In the genomic region with DNA sequence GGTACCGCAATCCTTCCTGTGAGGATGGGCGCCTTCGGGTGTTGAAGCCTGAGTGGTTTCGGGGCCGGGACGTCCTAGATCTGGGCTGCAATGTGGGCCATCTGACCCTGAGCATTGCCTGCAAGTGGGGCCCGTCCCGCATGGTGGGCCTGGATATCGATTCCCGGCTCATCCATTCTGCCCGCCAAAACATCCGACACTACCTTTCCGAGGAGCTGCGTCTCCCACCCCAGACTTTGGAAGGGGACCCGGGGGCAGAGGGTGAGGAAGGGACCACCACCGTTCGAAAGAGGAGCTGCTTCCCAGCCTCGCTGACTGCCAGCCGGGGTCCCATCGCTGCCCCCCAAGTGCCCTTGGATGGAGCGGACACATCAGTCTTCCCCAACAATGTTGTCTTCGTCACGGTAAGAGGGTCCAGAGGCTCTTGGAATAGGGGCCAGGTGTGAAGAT, we compare ENCODE assay signal across 9 cellular contexts. TPM values are rescaled to one million over a fixed set of nuclear protein-coding genes. Genes with fewer than 3 reads are reported as not detected.
DNase-seq lines count a peak whose midpoint lies in the region; ATAC-seq and TF ChIP-seq lines count a peak whose summit lies in the region.
"Had no signal": no experiment of that assay in that cellular context is flagged by ENCODE, and none has a peak within 500 bp of the region (broad histone marks: within the 10 kb centered on the region; RNA-seq: fewer than 3 reads in every experiment).

No MANE protein-coding gene starts in this region.

- H2BK20ac ChIP-seq in IMR-90 (ENCODE audit: low read depth, low read length) = no peak overlapping the region

- TF ChIP-seq RAD21 in IMR-90 (IDR thresholded peaks at IDR 0.05; ENCODE audit: low read length) = no peak

- H3K9me3 Mint-ChIP-seq in naive thymus-derived CD8-positive, alpha-beta T cell = peaks cover 0 to 6% (median 0%) of the 10 kb centered on the region in 9 donors

- dilution Hi-C loops in IMR-90 (cut with HindIII; ENCODE audit: low sequenced_read_pairs, unreplicated experiment) = no loop called here

- H3K14ac ChIP-seq in IMR-90 (replicated peaks; ENCODE audit: low read depth, low read length) = no peak overlapping the region

- H4K5ac ChIP-seq in IMR-90 (ENCODE audit: low read depth, low read length) = no peak overlapping the region

- H3K27ac ChIP-seq in AG04450 (ENCODE audit: low read depth, low read length) (no peak overlapping the region), IMR-90 (ENCODE audit: insufficient read depth, low read length) (no peak overlapping the region)

- peaks cover 15 to 56% of the 10 kb centered on the region in 2 experiments for H3K79me1 ChIP-seq in IMR-90 (ENCODE audit: low read depth in 1 of 2, low read length in 2 of 2)

- H3K18ac ChIP-seq in IMR-90 (ENCODE audit: low read depth, low read length) = no peak overlapping the region

- H3K9me1 ChIP-seq in IMR-90 (ENCODE audit: insufficient read depth, low read length) = peaks cover 13% of the 10 kb centered on the region

- no peak overlapping the region for H4K91ac ChIP-seq in IMR-90 (ENCODE audit: insufficient read depth, low read depth, low read length)

- H2AK9ac ChIP-seq in IMR-90 (replicated peaks; ENCODE audit: low read depth, low read length, poor library complexity) = peak overlapping the region; percentile 70

- H2AFZ ChIP-seq in IMR-90 (replicated peaks; ENCODE audit: low read length, poor library complexity) = no peak overlapping the region

- no peak overlapping the region; a peak in 1 of 4 replicates for H4K8ac ChIP-seq in IMR-90 (ENCODE audit: low read depth in 2 of 2, low read length in 2 of 2)

- no peak overlapping the region for H2BK5ac ChIP-seq in IMR-90 (ENCODE audit: low read depth, low read length, poor library complexity, severe bottlenecking)

- in situ Hi-C loops in IMR-90 (cut with MboI; ENCODE audit: low sequenced_read_pairs) = loop anchor here (25.0 kb wide), 1 partner anchor 681 kb away; no protein-coding TSS in a partner anchor

- H3K9ac ChIP-seq in IMR-90 (ENCODE audit: low read depth, low read length) = no peak overlapping the region

- peaks cover 0 to 11% (median 0%) of the 10 kb centered on the region in 5 donors for H3K27me3 Mint-ChIP-seq in naive thymus-derived CD8-positive, alpha-beta T cell

- H3K9me3 ChIP-seq in AG04450 (ENCODE audit: control insufficient read depth, insufficient read depth, low read length) (peaks cover 5% of the 10 kb centered on the region; the same call in 1 of the 2 replicates), IMR-90 (ENCODE audit: control insufficient read depth, insufficient read depth, low read length) (no peaks in the 10 kb centered on the region)

- no peak overlapping the region for H2BK15ac ChIP-seq in IMR-90 (ENCODE audit: low read depth, low read length)

- no peak overlapping the region for H2BK120ac ChIP-seq in IMR-90 (ENCODE audit: low read depth, low read length)

- peak overlapping the region; percentile 4; the same call in 1 of the 2 replicates for H2AK5ac ChIP-seq in IMR-90 (ENCODE audit: low read depth, low read length)

- WGBS in IMR-90 (ENCODE audit: extremely low coverage in 2 of 2, insufficient read length in 1 of 2), 2 experiments = 94% methylated on average over 12 of the region's 23 CpGs; no CpG with 5 or more reads in 1 of the 2 experiments

- peaks cover 13% of the 10 kb centered on the region for H4K20me1 ChIP-seq in IMR-90 (ENCODE audit: insufficient read depth, low read length)

- H3K4me1 Mint-ChIP-seq in naive thymus-derived CD8-positive, alpha-beta T cell = peaks cover 32 to 71% (median 64%) of the 10 kb centered on the region in 4 donors

- no peaks in the 10 kb centered on the region for H3K27me3 ChIP-seq in AG04450 (ENCODE audit: control insufficient read depth, insufficient read depth, low read length)
- H3K27me3 ChIP-seq in IMR-90 (ENCODE audit: control insufficient read depth, insufficient read depth, low read length) = no peaks in the 10 kb centered on the region

- peaks cover 28% of the 10 kb centered on the region for H3K36me3 ChIP-seq in IMR-90 (ENCODE audit: control insufficient read depth, insufficient read depth, low read length)

- peaks cover 5 to 39% (median 9%) of the 10 kb centered on the region in 3 donors for H3K36me3 Mint-ChIP-seq in naive thymus-derived CD8-positive, alpha-beta T cell

- peak overlapping the region; percentile 71 to 94 (median 88) for H3K4me3 Mint-ChIP-seq in naive thymus-derived CD8-positive, alpha-beta T cell

- CTCF ChIA-PET in AG04450 (lab: Charles Lee) = no interaction called here
- CTCF ChIA-PET in IMR-90 (lab: Yijun Ruan, JAX) = no interaction called here

- no peak overlapping the region for H3K56ac ChIP-seq in IMR-90 (ENCODE audit: extremely low read depth, insufficient read depth, low read length)

- POLR2A ChIA-PET in AG04450 (lab: Yijun Ruan, JAX) (interaction anchor here (1.1 kb wide), 1 partner anchor 17 kb away, joined by 4 read pairs; no protein-coding TSS in a partner anchor), IMR-90 (lab: Charles Lee; ENCODE audit: unreplicated experiment) (interaction anchor here (0.7 kb wide), 1 partner anchor 13 kb away, joined by 3 read pairs; no protein-coding TSS in a partner anchor)
- POLR2A ChIA-PET in naive thymus-derived CD8-positive, alpha-beta T cell (lab: Charles Lee) = interaction anchor here (1.0 to 4.2 kb wide), 3 partner anchors 24 to 153 kb away, joined by 3 to 72 read pairs (median 11); partner anchors contain the start of genes FBXO24 and LRCH4

- no peak for DNase-seq in AG04450 (ENCODE audit: low read depth, low spot score)
- DNase-seq in IMR-90 = no peak
- DNase-seq in cardiac fibroblast (ENCODE audit: low read depth in 2 of 2) = no peak
- DNase-seq in naive thymus-derived CD8-positive, alpha-beta T cell = no peak
- no peak for DNase-seq in NCI-H2107 treated with DMSO at 0.1 percent for 48 hours (lab: John Stamatoyannopoulos, UW; ENCODE audit: unreplicated experiment)
- DNase-seq in germinal center (ENCODE audit: low spot score) = no peak
- no peak for DNase-seq in stimulated activated CD4-positive, alpha-beta T cell treated with anti-CD3 and anti-CD28 coated beads, Interleukin-4, amount 100 ng/mL, for 24 hours
- DNase-seq: NCI-H345 had no signal

- no peak overlapping the region for H3K4ac ChIP-seq in IMR-90 (ENCODE audit: low read depth, low read length)

- ATAC-seq in IMR-90 (ENCODE audit: low read depth) (no peak), HG02759 (IDR thresholded peaks at IDR 0.05; ENCODE audit: unreplicated experiment) (no peak)
- no peak for ATAC-seq in naive thymus-derived CD8-positive, alpha-beta T cell

- peak overlapping the region; percentile 77; the same call in 1 of the 2 replicates for H3K4me2 ChIP-seq in IMR-90 (ENCODE audit: low read depth, low read length)

- H3K4me3 ChIP-seq in AG04450 (ENCODE audit: low read depth, low read length) (peak overlapping the region; percentile 84), IMR-90 (ENCODE audit: insufficient read depth, low read depth, low read length) (no peak overlapping the region), cardiac fibroblast (replicated peaks in 1 of 2; ENCODE audit: low read depth in 2 of 2, low read length in 2 of 2) (peak overlapping the region; percentile 84 to 87)

- no TSS peak for BruUV-seq in IMR-90 (replicated peaks; lab: Mats Ljungman, UMichigan)

- peaks cover 8% of the 10 kb centered on the region; the same call in 1 of the 2 replicates for H3K4me1 ChIP-seq in IMR-90 (ENCODE audit: control insufficient read depth, insufficient read depth, low read length)

- no peak for TF ChIP-seq POLR2A in IMR-90 (IDR thresholded peaks at IDR 0.05; ENCODE audit: low read depth, low read length)

- peak overlapping the region; percentile 72 to 95 (median 89) for H3K27ac Mint-ChIP-seq in naive thymus-derived CD8-positive, alpha-beta T cell

- no peak overlapping the region for H3K23ac ChIP-seq in IMR-90 (ENCODE audit: low read depth, low read length)

- no peak for TF ChIP-seq CTCF in AG04450 (IDR thresholded peaks at IDR 0.05; ENCODE audit: low read depth, low read length)
- TF ChIP-seq CTCF in IMR-90 (conservative IDR thresholded peaks at IDR 0.05; ENCODE audit: low read depth, low read length) = no peak
- TF ChIP-seq CTCF in cardiac fibroblast (IDR thresholded peaks at IDR 0.05; ENCODE audit: low read depth, low read length) = no peak

- intact Hi-C loops in IMR-90 (cut with micrococcal nuclease) = no loop called here

RNA-seq across cellular contexts. Expression of gene MEPCE, which starts 1.7 kb away (rescaled TPM):
- polyA plus RNA-seq in AG04450 (2011; rRNA removed) (9.1 and 10.1 TPM in 2 replicates), IMR-90 (2012; rRNA removed) (17.6 and 18.2 TPM in 2 replicates)
- polyA minus RNA-seq in AG04450 (2011; rRNA and poly(A)+ RNA removed) = 15.6 and 19.4 TPM in 2 replicates
- total RNA-seq in IMR-90 (2012; rRNA removed) = 20.3 and 22.9 TPM in 2 replicates
- 13.7 and 14.6 TPM in 2 replicates for polyA plus RNA-seq in IMR-90 (2012; cell fraction: cytosol; rRNA removed)
- 23.5 and 26.5 TPM in 2 replicates for polyA plus RNA-seq in IMR-90 (2012; cell fraction: nucleus; rRNA removed; ENCODE audit: low replicate concordance)
- 10 to 100 TPM; 64.8 to 66.8 TPM for total RNA-seq in naive thymus-derived CD8-positive, alpha-beta T cell
- 10 to 100 TPM in 2 of 3 donors, 1 to 10 TPM in 1; 9.7 to 15.8 (median 11.3) TPM for polyA plus RNA-seq in naive thymus-derived CD8-positive, alpha-beta T cell

RNA-seq across cellular contexts. Expression of gene ZCWPW1, which starts 2.8 kb away (rescaled TPM):
- 0.89 and 1.5 TPM in 2 replicates for polyA plus RNA-seq in AG04450 (2011; rRNA removed)
- polyA minus RNA-seq in AG04450 (2011; rRNA and poly(A)+ RNA removed) = 0.83 and 0.97 TPM in 2 replicates
- 0.56 and 0.72 TPM in 2 replicates for total RNA-seq in IMR-90 (2012; rRNA removed)
- polyA plus RNA-seq in IMR-90 (2012; rRNA removed) = 0.76 and 1.3 TPM in 2 replicates
- 0.37 and 0.51 TPM in 2 replicates for polyA plus RNA-seq in IMR-90 (2012; cell fraction: cytosol; rRNA removed)
- 1.3 and 2.5 TPM in 2 replicates for polyA plus RNA-seq in IMR-90 (2012; cell fraction: nucleus; rRNA removed; ENCODE audit: low replicate concordance)
- total RNA-seq in naive thymus-derived CD8-positive, alpha-beta T cell = 10 to 100 TPM; 15.6 to 18.4 TPM
- polyA plus RNA-seq in naive thymus-derived CD8-positive, alpha-beta T cell = 1 to 10 TPM; 3.1 to 9.3 (median 5.5) TPM

RNA-seq across cellular contexts. Expression of gene PPP1R35, which starts 5.0 kb away (rescaled TPM):
- polyA plus RNA-seq in AG04450 (2011; rRNA removed) (7.5 and 11.8 TPM in 2 replicates), IMR-90 (2012; rRNA removed) (25.5 and 36.7 TPM in 2 replicates)
- polyA minus RNA-seq in AG04450 (2011; rRNA and poly(A)+ RNA removed) = 6.5 and 8.6 TPM in 2 replicates
- 5.6 and 7.8 TPM in 2 replicates for total RNA-seq in IMR-90 (2012; rRNA removed)
- 19.4 and 32.1 TPM in 2 replicates for polyA plus RNA-seq in IMR-90 (2012; cell fraction: cytosol; rRNA removed)
- 103 and 138 TPM in 2 replicates for polyA plus RNA-seq in IMR-90 (2012; cell fraction: nucleus; rRNA removed; ENCODE audit: low replicate concordance)
- total RNA-seq in naive thymus-derived CD8-positive, alpha-beta T cell = 10 to 100 TPM; 63.8 to 73.0 TPM
- polyA plus RNA-seq in naive thymus-derived CD8-positive, alpha-beta T cell = 10 to 100 TPM; 20.7 to 40.6 (median 27.0) TPM

RNA-seq across cellular contexts. Expression of gene SPACDR, which starts 32.7 kb away (rescaled TPM):
- polyA plus RNA-seq in AG04450 (2011; rRNA removed) (0.76 and 1.3 TPM in 2 replicates), IMR-90 (2012; rRNA removed) (1.3 and 2.1 TPM in 2 replicates)
- polyA minus RNA-seq in AG04450 (2011; rRNA and poly(A)+ RNA removed) = 0.32 and 0.43 TPM in 2 replicates
- total RNA-seq in IMR-90 (2012; rRNA removed) = 0.54 and 1.1 TPM in 2 replicates
- polyA plus RNA-seq in IMR-90 (2012; cell fraction: cytosol; rRNA removed) = 2.3 and 3.1 TPM in 2 replicates
- 8.7 and 10.3 TPM in 2 replicates for polyA plus RNA-seq in IMR-90 (2012; cell fraction: nucleus; rRNA removed; ENCODE audit: low replicate concordance)
- total RNA-seq in naive thymus-derived CD8-positive, alpha-beta T cell = 1 to 10 TPM; 4.0 to 4.5 TPM
- polyA plus RNA-seq in naive thymus-derived CD8-positive, alpha-beta T cell = under 1 TPM in 2 of 3 donors, not detected in 1; 0.28 to 0.56 TPM

RNA-seq across cellular contexts. Expression of gene TSC22D4, which starts 47.7 kb away (rescaled TPM):
- polyA plus RNA-seq in AG04450 (2011; rRNA removed) (10.2 and 11.3 TPM in 2 replicates), IMR-90 (2012; rRNA removed) (29.9 and 32.4 TPM in 2 replicates)
- 9.5 and 10.8 TPM in 2 replicates for polyA minus RNA-seq in AG04450 (2011; rRNA and poly(A)+ RNA removed)
- 9.3 and 10.0 TPM in 2 replicates for total RNA-seq in IMR-90 (2012; rRNA removed)
- 30.1 and 48.3 TPM in 2 replicates for polyA plus RNA-seq in IMR-90 (2012; cell fraction: cytosol; rRNA removed)
- 39.6 and 90.8 TPM in 2 replicates for polyA plus RNA-seq in IMR-90 (2012; cell fraction: nucleus; rRNA removed; ENCODE audit: low replicate concordance)
- total RNA-seq in naive thymus-derived CD8-positive, alpha-beta T cell = 100 to 1,000 TPM; 128 to 129 TPM
- polyA plus RNA-seq in naive thymus-derived CD8-positive, alpha-beta T cell = 10 to 100 TPM; 30.3 to 35.9 (median 31.0) TPM
